In genomic region chr10:58064714-58065528, GRCh38 we compare ENCODE assay signal across 8 cellular contexts.
DNase-seq lines count a peak whose midpoint lies in the region; ATAC-seq, FAIRE-seq and TF ChIP-seq lines count a peak whose summit lies in the region.

No MANE protein-coding gene starts in this region.

- no peaks in the 10 kb centered on the region for H3K4me1 Mint-ChIP-seq in CD8-positive, alpha-beta T cell (ENCODE audit: low read depth)
- H3K4me1 Mint-ChIP-seq in astrocyte (ENCODE audit: low read depth, unreplicated experiment), result peaks cover 5% of the 10 kb centered on the region

- no peak overlapping the region for H3K4me2 ChIP-seq in astrocyte (ENCODE audit: low read length)

- no peaks in the 10 kb centered on the region for H3K79me2 ChIP-seq in astrocyte (ENCODE audit: insufficient read depth, low read length)

- H4K20me1 ChIP-seq in astrocyte (ENCODE audit: insufficient read depth, low read length), result no peaks in the 10 kb centered on the region

- ATAC-seq in CD8-positive, alpha-beta T cell, result no peak
- no peak for ATAC-seq in thoracic aorta (ENCODE audit: insufficient number of reproducible peaks, low FRiP score, low read depth)
- ATAC-seq in GM21526 (IDR thresholded peaks at IDR 0.05; ENCODE audit: low FRiP score, unreplicated experiment), result no peak

- H3K9ac ChIP-seq in astrocyte (ENCODE audit: low read length), result peak overlapping the region; percentile 8

- intact Hi-C loops in CD8-positive, alpha-beta T cell (cut with DNase I, micrococcal nuclease), result loop anchor here (5.0 kb wide), 1 partner anchor 728 kb away; no protein-coding TSS in a partner anchor

- no peaks in the 10 kb centered on the region for H3K36me3 ChIP-seq in CD8-positive, alpha-beta T cell (ENCODE audit: insufficient read depth, low read length)
- no peaks in the 10 kb centered on the region for H3K36me3 ChIP-seq in astrocyte (ENCODE audit: insufficient read depth, low read length)
- no peaks in the 10 kb centered on the region for H3K36me3 ChIP-seq in thoracic aorta

- H3K4me1 ChIP-seq in CD8-positive, alpha-beta T cell (ENCODE audit: insufficient read depth, low read length), result no peaks in the 10 kb centered on the region
- H3K4me1 ChIP-seq in astrocyte (ENCODE audit: insufficient read depth, low read length) (peaks cover 4% of the 10 kb centered on the region), thoracic aorta (ENCODE audit: control insufficient read depth in 1 of 2, low read depth in 2 of 2) (no peaks in the 10 kb centered on the region)

- no peak overlapping the region for H3K27ac ChIP-seq in CD8-positive, alpha-beta T cell (ENCODE audit: low read depth, low read length)
- no peak overlapping the region for H3K27ac ChIP-seq in astrocyte (ENCODE audit: low read depth, low read length)
- H3K27ac ChIP-seq in thoracic aorta, result no peak overlapping the region

- H3K9me3 Mint-ChIP-seq in CD8-positive, alpha-beta T cell, result no peaks in the 10 kb centered on the region
- H3K9me3 Mint-ChIP-seq in astrocyte (ENCODE audit: unreplicated experiment), result no peaks in the 10 kb centered on the region

- H3K27me3 ChIP-seq in CD8-positive, alpha-beta T cell (ENCODE audit: insufficient read depth, low read length), result no peaks in the 10 kb centered on the region
- H3K27me3 ChIP-seq in astrocyte (ENCODE audit: insufficient read depth, low read length) (peaks cover 4% of the 10 kb centered on the region), thoracic aorta (replicated peaks; ENCODE audit: insufficient read depth) (no peaks in the 10 kb centered on the region)

- in situ Hi-C loops in GM13976 (cut with MboI; ENCODE audit: low sequenced_read_pairs, unreplicated experiment), result loop anchor here (25.0 kb wide), 1 partner anchor 728 kb away; no protein-coding TSS in a partner anchor

- no peaks in the 10 kb centered on the region for H3K9me3 ChIP-seq in CD8-positive, alpha-beta T cell (ENCODE audit: low read length)
- no peaks in the 10 kb centered on the region for H3K9me3 ChIP-seq in astrocyte (ENCODE audit: insufficient read depth, low read depth, low read length)
- no peaks in the 10 kb centered on the region for H3K9me3 ChIP-seq in thoracic aorta

- peak in 1 of 7 experiments; percentile 13 for DNase-seq in CD8-positive, alpha-beta T cell
- DNase-seq in GM13976 (ENCODE audit: low spot score), result peak; percentile 26
- peak; percentile 23 for DNase-seq in NCI-H146 (lab: John Stamatoyannopoulos, UW)
- DNase-seq in astrocyte (ENCODE audit: low read depth), result peak; percentile 23
- DNase-seq in thoracic aorta (ENCODE audit: low spot score), result no peak
- DNase-seq in activated CD8-positive, alpha-beta memory T cell treated with anti-CD3 and anti-CD28 coated beads for 24 hours, result no peak

- peak; percentile 38 for TF ChIP-seq CTCF in CD8-positive, alpha-beta T cell (IDR thresholded peaks at IDR 0.05)
- peak; percentile 55 for TF ChIP-seq CTCF in GM13976 (IDR thresholded peaks at IDR 0.05; ENCODE audit: borderline replicate concordance, control extremely low read depth, extremely low read depth, insufficient read depth, missing control alignments)
- TF ChIP-seq CTCF in astrocyte (IDR thresholded peaks at IDR 0.05; ENCODE audit: insufficient read depth, low read depth, low read length), result peak; percentile 89
- TF ChIP-seq CTCF in thoracic aorta (IDR thresholded peaks at IDR 0.05), result peak; percentile 36

- FAIRE-seq in astrocyte (lab: Jason Lieb, UNC) (peak; percentile 32), islet of Langerhans (lab: Jason Lieb, UNC) (peak; percentile 98)

- H3K4me3 ChIP-seq in CD8-positive, alpha-beta T cell (ENCODE audit: low read depth, low read length), result no peak overlapping the region
- H3K4me3 ChIP-seq in astrocyte (ENCODE audit: insufficient read depth, low read depth, low read length) (no peak overlapping the region), thoracic aorta (no peak overlapping the region)

- peaks cover 5% of the 10 kb centered on the region for H3K27me3 Mint-ChIP-seq in CD8-positive, alpha-beta T cell (ENCODE audit: low read depth)
- peaks cover 7% of the 10 kb centered on the region for H3K27me3 Mint-ChIP-seq in astrocyte (ENCODE audit: low read depth, unreplicated experiment)

- no peak overlapping the region for H3K27ac Mint-ChIP-seq in CD8-positive, alpha-beta T cell
- no peak overlapping the region for H3K27ac Mint-ChIP-seq in astrocyte (ENCODE audit: unreplicated experiment)

- CTCF ChIA-PET in CD8-positive, alpha-beta T cell (lab: Charles Lee), result interaction anchor here (1.0 to 1.6 kb wide), 3 partner anchors 13 to 1040 kb away, joined by 3 read pairs; no protein-coding TSS in a partner anchor

- H2AFZ ChIP-seq in astrocyte (ENCODE audit: low read depth, low read length), result no peak overlapping the region

- no peak overlapping the region for H3K4me3 Mint-ChIP-seq in CD8-positive, alpha-beta T cell
- H3K4me3 Mint-ChIP-seq in astrocyte (ENCODE audit: unreplicated experiment), result no peak overlapping the region

- POLR2A ChIA-PET in CD8-positive, alpha-beta T cell (lab: Charles Lee), result no interaction called here

- no peaks in the 10 kb centered on the region for H3K36me3 Mint-ChIP-seq in CD8-positive, alpha-beta T cell
- peaks cover 1% of the 10 kb centered on the region for H3K36me3 Mint-ChIP-seq in astrocyte (ENCODE audit: low read depth, unreplicated experiment)

Comparison
In these comparisons a context has a peak if more than half of its experiments do, and no peak if none do; other contexts are left out.
1. DNase-seq: peak in GM13976 (single experiment), NCI-H146 (single experiment) and astrocyte (single experiment); none in thoracic aorta (single experiment) and activated CD8-positive, alpha-beta memory T cell treated with anti-CD3 and anti-CD28 coated beads for 24 hours (single experiment).
2. CTCF ChIP-seq: peak in every context shown above with its lines; median percentile 89 in astrocyte; 55 in GM13976; 38 in CD8-positive, alpha-beta T cell; 36 in thoracic aorta.